In the genomic region with DNA sequence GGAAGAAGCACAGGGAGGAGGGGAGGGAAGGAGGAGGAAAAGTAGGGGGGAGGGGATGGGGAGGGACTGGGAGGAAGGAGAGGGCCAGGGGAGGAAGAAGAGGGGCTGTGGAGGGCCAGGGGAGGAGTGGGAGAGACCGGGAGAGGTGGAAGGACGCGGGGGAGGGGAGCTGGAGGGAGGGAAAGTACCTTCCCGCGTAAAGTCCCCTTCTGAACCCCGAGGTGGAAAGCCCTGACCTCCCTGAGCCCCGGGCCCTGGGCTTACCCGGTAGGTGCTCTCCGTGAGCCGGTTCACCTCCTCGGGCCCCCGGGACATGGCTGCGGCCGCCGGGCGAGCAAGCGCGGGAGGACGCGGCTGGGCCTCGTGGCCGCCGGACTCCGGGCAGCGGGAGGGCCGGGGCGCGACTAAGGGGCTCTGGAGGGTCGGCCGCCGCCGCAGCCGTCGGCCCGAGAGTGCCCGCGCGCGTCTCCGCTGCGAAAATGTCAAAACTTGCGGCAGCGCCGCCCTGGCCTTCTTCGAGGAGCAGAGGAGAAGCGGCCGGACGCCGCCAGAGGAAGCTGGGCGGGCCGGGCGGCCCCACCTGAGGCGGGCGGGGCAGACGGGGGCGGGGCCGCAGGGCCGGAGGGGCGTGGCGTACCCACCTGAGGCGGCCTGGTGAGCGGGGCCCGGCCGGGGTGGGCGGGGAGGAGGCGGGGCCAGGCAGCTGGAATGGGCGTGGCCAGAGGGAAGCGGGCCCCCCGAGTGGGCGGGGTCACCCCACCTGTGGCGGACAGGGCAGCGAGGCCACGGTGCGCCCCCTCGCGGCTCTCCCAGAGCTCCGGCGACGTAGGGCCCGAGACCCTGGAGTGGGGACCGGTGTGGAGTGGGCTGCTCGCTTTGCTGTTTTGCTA, we compare ENCODE assay signal across 1 cellular context.
TF ChIP-seq lines count a peak whose summit lies in the region.

Gene BAIAP2L1 (minus strand): TSS at position 553 of the 890 bp plus-strand sequence. CDS start 238 bp downstream, at position 315.

TF ChIP-seq in K562, 482 proteins besides CTCF, POLR2A, EP300 and RAD21 (continued from another document and continues in another):
- TF ChIP-seq ZBTB40 (IDR thresholded peaks at IDR 0.05) = no peak
- TF ChIP-seq ZBTB40 (CRISPR knock-in tag; IDR thresholded peaks at IDR 0.05) = no peak
- TF ChIP-seq, protein P1, sequence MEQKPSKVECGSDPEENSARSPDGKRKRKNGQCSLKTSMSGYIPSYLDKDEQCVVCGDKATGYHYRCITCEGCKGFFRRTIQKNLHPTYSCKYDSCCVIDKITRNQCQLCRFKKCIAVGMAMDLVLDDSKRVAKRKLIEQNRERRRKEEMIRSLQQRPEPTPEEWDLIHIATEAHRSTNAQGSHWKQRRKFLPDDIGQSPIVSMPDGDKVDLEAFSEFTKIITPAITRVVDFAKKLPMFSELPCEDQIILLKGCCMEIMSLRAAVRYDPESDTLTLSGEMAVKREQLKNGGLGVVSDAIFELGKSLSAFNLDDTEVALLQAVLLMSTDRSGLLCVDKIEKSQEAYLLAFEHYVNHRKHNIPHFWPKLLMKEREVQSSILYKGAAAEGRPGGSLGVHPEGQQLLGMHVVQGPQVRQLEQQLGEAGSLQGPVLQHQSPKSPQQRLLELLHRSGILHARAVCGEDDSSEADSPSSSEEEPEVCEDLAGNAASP (IDR thresholded peaks at IDR 0.05) = no peak
- TF ChIP-seq MCM3 (IDR thresholded peaks at IDR 0.05) = no peak
- TF ChIP-seq DPF2 (IDR thresholded peaks at IDR 0.05) = no peak
- no peak for TF ChIP-seq ASH1L (IDR thresholded peaks at IDR 0.05; ENCODE audit: borderline replicate concordance, low read depth, partially characterized antibody)
- no peak for TF ChIP-seq PHF20 (IDR thresholded peaks at IDR 0.05; ENCODE audit: partially characterized antibody)
- no peak for TF ChIP-seq ZNF561 (CRISPR knock-in tag; conservative IDR thresholded peaks at IDR 0.05)
- TF ChIP-seq ZNF668 (CRISPR knock-in tag; IDR thresholded peaks at IDR 0.05) = no peak
- TF ChIP-seq, protein P2, sequence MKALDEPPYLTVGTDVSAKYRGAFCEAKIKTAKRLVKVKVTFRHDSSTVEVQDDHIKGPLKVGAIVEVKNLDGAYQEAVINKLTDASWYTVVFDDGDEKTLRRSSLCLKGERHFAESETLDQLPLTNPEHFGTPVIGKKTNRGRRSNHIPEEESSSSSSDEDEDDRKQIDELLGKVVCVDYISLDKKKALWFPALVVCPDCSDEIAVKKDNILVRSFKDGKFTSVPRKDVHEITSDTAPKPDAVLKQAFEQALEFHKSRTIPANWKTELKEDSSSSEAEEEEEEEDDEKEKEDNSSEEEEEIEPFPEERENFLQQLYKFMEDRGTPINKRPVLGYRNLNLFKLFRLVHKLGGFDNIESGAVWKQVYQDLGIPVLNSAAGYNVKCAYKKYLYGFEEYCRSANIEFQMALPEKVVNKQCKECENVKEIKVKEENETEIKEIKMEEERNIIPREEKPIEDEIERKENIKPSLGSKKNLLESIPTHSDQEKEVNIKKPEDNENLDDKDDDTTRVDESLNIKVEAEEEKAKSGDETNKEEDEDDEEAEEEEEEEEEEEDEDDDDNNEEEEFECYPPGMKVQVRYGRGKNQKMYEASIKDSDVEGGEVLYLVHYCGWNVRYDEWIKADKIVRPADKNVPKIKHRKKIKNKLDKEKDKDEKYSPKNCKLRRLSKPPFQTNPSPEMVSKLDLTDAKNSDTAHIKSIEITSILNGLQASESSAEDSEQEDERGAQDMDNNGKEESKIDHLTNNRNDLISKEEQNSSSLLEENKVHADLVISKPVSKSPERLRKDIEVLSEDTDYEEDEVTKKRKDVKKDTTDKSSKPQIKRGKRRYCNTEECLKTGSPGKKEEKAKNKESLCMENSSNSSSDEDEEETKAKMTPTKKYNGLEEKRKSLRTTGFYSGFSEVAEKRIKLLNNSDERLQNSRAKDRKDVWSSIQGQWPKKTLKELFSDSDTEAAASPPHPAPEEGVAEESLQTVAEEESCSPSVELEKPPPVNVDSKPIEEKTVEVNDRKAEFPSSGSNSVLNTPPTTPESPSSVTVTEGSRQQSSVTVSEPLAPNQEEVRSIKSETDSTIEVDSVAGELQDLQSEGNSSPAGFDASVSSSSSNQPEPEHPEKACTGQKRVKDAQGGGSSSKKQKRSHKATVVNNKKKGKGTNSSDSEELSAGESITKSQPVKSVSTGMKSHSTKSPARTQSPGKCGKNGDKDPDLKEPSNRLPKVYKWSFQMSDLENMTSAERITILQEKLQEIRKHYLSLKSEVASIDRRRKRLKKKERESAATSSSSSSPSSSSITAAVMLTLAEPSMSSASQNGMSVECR (CRISPR knock-in tag; IDR thresholded peaks at IDR 0.05) = peak; percentile 55; the same call in 1 of the 2 replicates
- TF ChIP-seq SPI1 (IDR thresholded peaks at IDR 0.05; ENCODE audit: borderline replicate concordance, low read depth, low read length) = no peak
- no peak for TF ChIP-seq CAMTA2 (CRISPR knock-in tag; conservative IDR thresholded peaks at IDR 0.05)
- no peak for TF ChIP-seq ZFP36 (IDR thresholded peaks at IDR 0.05; ENCODE audit: low read depth, low read length, partially characterized antibody)
- TF ChIP-seq HCFC1 (IDR thresholded peaks at IDR 0.05; ENCODE audit: low read depth, low read length) = no peak
- no peak for TF ChIP-seq ZNF778 (CRISPR knock-in tag; IDR thresholded peaks at IDR 0.05)
- TF ChIP-seq SIRT6 (IDR thresholded peaks at IDR 0.05; ENCODE audit: low read depth, low read length) = no peak
- no peak for TF ChIP-seq SREBF2 (CRISPR knock-in tag; IDR thresholded peaks at IDR 0.05)
- TF ChIP-seq, protein P3, sequence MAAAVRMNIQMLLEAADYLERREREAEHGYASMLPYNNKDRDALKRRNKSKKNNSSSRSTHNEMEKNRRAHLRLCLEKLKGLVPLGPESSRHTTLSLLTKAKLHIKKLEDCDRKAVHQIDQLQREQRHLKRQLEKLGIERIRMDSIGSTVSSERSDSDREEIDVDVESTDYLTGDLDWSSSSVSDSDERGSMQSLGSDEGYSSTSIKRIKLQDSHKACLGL (CRISPR knock-in tag; IDR thresholded peaks at IDR 0.05; ENCODE audit: borderline replicate concordance, poor library complexity, severe bottlenecking) = no peak
- TF ChIP-seq ZNF24 (IDR thresholded peaks at IDR 0.05) = 0 out of 2 replicates have a peak, but pooled peaks have one; percentile 16
- TF ChIP-seq TAF7 (tag; IDR thresholded peaks at IDR 0.05) = no peak
- TF ChIP-seq, protein P4, sequence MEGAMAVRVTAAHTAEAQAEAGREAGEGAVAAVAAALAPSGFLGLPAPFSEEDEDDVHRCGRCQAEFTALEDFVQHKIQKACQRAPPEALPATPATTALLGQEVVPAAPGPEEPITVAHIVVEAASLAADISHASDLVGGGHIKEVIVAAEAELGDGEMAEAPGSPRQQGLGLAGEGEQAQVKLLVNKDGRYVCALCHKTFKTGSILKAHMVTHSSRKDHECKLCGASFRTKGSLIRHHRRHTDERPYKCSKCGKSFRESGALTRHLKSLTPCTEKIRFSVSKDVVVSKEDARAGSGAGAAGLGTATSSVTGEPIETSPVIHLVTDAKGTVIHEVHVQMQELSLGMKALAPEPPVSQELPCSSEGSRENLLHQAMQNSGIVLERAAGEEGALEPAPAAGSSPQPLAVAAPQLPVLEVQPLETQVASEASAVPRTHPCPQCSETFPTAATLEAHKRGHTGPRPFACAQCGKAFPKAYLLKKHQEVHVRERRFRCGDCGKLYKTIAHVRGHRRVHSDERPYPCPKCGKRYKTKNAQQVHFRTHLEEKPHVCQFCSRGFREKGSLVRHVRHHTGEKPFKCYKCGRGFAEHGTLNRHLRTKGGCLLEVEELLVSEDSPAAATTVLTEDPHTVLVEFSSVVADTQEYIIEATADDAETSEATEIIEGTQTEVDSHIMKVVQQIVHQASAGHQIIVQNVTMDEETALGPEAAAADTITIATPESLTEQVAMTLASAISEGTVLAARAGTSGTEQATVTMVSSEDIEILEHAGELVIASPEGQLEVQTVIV (CRISPR knock-in tag; IDR thresholded peaks at IDR 0.05; ENCODE audit: borderline replicate concordance) = no peak
- TF ChIP-seq HMGXB4 (CRISPR knock-in tag; IDR thresholded peaks at IDR 0.05) = no peak
- TF ChIP-seq OTX1 (CRISPR knock-in tag; IDR thresholded peaks at IDR 0.05) = no peak
- TF ChIP-seq SRSF1 (IDR thresholded peaks at IDR 0.05; ENCODE audit: low read depth, low read length) = no peak
- no peak for TF ChIP-seq BRCA1 (IDR thresholded peaks at IDR 0.05)
- TF ChIP-seq BRCA1 (CRISPR knock-in tag; IDR thresholded peaks at IDR 0.05) = 0 out of 2 replicates have a peak, but pooled peaks have one; percentile 31
- no peak for TF ChIP-seq NCOR1 (IDR thresholded peaks at IDR 0.05)
- TF ChIP-seq GATAD2B (IDR thresholded peaks at IDR 0.05; ENCODE audit: borderline replicate concordance) = peak; percentile 84
- TF ChIP-seq HINFP (tag; conservative IDR thresholded peaks at IDR 0.05; ENCODE audit: low read depth) = no peak
- TF ChIP-seq C11orf30 (IDR thresholded peaks at IDR 0.05; ENCODE audit: low read depth) = no peak
- no peak for TF ChIP-seq IRF2 (CRISPR knock-in tag; IDR thresholded peaks at IDR 0.05)
- no peak for TF ChIP-seq ZNF316 (IDR thresholded peaks at IDR 0.05)
- peak; percentile 70 to 96; a peak in 3 of 4 replicates for TF ChIP-seq MAZ (CRISPR knock-in tag; conservative IDR thresholded peaks at IDR 0.05 in 1 of 2, IDR thresholded peaks at IDR 0.05 in 1 of 2)
- TF ChIP-seq ZNF324 (CRISPR knock-in tag; IDR thresholded peaks at IDR 0.05) = no peak
- no peak for TF ChIP-seq BHLHE40 (IDR thresholded peaks at IDR 0.05; ENCODE audit: low read length)
- TF ChIP-seq ZNF124 (CRISPR knock-in tag; IDR thresholded peaks at IDR 0.05) = no peak
